4 cellular contexts compared by ENCODE assay signal in the genomic region with DNA sequence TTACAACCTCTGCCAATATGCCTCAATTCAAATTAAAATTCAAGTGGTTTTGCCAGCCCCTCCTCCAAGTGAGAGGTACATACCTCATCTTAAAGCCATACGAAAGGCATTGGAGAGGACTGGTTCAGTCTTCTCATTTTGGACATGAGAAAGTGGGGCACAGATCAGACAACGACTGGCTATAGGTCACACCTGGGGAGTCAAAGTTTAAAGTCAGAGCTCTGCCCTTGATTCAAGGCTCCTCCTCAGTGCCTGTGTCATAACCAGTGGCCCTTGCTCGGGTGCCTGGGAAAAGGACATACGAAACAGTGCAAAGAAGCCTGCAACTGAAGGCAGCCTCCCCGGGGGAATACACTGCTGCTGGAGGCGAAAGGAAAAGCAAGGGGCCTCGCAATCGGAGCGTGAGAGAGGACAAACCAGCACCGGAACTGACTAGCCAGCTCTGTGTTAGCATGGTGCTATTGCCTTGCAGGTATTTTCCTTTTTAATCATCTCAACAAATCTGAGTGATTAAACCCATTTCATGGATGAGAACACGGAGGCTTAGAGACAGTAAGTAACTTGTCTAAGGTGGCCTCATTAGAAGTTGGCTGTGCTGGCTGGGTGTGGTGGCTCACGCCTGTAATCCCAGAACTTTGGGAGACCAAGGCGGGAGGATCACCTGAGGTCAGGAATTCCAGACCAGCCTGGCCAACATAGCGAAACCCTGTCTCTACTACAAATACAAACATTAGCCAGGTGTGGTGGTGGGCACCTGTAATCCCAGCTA.
TF ChIP-seq lines count a peak whose summit lies in the region.

No MANE protein-coding gene starts in this region.

TF ChIP-seq in SK-N-SH, 30 proteins besides CTCF, POLR2A, EP300 and RAD21 (continued from another document):
- TF ChIP-seq CHD2 (IDR thresholded peaks at IDR 0.05; ENCODE audit: low read length, partially characterized antibody), result no peak
- TF ChIP-seq ELF1 (IDR thresholded peaks at IDR 0.05), result no peak
- no peak for TF ChIP-seq GABPA (IDR thresholded peaks at IDR 0.05; ENCODE audit: low read depth)
- TF ChIP-seq NRF1 (IDR thresholded peaks at IDR 0.05; ENCODE audit: low read depth, low read length), result no peak
- TF ChIP-seq RFX5 (IDR thresholded peaks at IDR 0.05; ENCODE audit: low read length), result no peak
TF ChIP-seq in SK-N-SH: peak in this region for 0.

TF ChIP-seq in SK-N-SH treated with all-trans-retinoic acid at 6 μM for 48 hours, 23 proteins besides CTCF, POLR2A, EP300 and RAD21 (continues in another document):
- TF ChIP-seq, protein P1, sequence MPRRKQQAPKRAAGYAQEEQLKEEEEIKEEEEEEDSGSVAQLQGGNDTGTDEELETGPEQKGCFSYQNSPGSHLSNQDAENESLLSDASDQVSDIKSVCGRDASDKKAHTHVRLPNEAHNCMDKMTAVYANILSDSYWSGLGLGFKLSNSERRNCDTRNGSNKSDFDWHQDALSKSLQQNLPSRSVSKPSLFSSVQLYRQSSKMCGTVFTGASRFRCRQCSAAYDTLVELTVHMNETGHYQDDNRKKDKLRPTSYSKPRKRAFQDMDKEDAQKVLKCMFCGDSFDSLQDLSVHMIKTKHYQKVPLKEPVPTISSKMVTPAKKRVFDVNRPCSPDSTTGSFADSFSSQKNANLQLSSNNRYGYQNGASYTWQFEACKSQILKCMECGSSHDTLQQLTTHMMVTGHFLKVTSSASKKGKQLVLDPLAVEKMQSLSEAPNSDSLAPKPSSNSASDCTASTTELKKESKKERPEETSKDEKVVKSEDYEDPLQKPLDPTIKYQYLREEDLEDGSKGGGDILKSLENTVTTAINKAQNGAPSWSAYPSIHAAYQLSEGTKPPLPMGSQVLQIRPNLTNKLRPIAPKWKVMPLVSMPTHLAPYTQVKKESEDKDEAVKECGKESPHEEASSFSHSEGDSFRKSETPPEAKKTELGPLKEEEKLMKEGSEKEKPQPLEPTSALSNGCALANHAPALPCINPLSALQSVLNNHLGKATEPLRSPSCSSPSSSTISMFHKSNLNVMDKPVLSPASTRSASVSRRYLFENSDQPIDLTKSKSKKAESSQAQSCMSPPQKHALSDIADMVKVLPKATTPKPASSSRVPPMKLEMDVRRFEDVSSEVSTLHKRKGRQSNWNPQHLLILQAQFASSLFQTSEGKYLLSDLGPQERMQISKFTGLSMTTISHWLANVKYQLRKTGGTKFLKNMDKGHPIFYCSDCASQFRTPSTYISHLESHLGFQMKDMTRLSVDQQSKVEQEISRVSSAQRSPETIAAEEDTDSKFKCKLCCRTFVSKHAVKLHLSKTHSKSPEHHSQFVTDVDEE (CRISPR knock-in tag; IDR thresholded peaks at IDR 0.05), result no peak
- TF ChIP-seq ESRRG (CRISPR knock-in tag; IDR thresholded peaks at IDR 0.05) (no peak), CSDC2 (CRISPR knock-in tag; IDR thresholded peaks at IDR 0.05) (no peak), OSR1 (CRISPR knock-in tag; IDR thresholded peaks at IDR 0.05) (no peak), ISL1 (CRISPR knock-in tag; IDR thresholded peaks at IDR 0.05) (no peak), BACH2 (CRISPR knock-in tag; IDR thresholded peaks at IDR 0.05; ENCODE audit: borderline replicate concordance) (no peak), GLIS3 (CRISPR knock-in tag; IDR thresholded peaks at IDR 0.05) (no peak), ZC3H10 (CRISPR knock-in tag; IDR thresholded peaks at IDR 0.05) (no peak), PPARA (CRISPR knock-in tag; IDR thresholded peaks at IDR 0.05; ENCODE audit: borderline replicate concordance) (no peak)
- TF ChIP-seq, protein P2, sequence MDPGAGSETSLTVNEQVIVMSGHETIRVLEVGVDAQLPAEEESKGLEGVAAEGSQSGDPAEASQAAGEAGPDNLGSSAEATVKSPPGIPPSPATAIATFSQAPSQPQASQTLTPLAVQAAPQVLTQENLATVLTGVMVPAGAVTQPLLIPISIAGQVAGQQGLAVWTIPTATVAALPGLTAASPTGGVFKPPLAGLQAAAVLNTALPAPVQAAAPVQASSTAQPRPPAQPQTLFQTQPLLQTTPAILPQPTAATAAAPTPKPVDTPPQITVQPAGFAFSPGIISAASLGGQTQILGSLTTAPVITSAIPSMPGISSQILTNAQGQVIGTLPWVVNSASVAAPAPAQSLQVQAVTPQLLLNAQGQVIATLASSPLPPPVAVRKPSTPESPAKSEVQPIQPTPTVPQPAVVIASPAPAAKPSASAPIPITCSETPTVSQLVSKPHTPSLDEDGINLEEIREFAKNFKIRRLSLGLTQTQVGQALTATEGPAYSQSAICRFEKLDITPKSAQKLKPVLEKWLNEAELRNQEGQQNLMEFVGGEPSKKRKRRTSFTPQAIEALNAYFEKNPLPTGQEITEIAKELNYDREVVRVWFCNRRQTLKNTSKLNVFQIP (CRISPR knock-in tag; IDR thresholded peaks at IDR 0.05; ENCODE audit: borderline replicate concordance, low read depth), result no peak
- TF ChIP-seq, protein P3, sequence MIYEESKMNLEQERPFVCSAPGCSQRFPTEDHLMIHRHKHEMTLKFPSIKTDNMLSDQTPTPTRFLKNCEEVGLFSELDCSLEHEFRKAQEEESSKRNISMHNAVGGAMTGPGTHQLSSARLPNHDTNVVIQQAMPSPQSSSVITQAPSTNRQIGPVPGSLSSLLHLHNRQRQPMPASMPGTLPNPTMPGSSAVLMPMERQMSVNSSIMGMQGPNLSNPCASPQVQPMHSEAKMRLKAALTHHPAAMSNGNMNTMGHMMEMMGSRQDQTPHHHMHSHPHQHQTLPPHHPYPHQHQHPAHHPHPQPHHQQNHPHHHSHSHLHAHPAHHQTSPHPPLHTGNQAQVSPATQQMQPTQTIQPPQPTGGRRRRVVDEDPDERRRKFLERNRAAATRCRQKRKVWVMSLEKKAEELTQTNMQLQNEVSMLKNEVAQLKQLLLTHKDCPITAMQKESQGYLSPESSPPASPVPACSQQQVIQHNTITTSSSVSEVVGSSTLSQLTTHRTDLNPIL (CRISPR knock-in tag; IDR thresholded peaks at IDR 0.05; ENCODE audit: low read depth), result no peak

TF ChIP-seq in HCT116, 20 proteins besides CTCF, POLR2A, EP300 and RAD21 (continued from another document):
- TF ChIP-seq, protein P4, sequence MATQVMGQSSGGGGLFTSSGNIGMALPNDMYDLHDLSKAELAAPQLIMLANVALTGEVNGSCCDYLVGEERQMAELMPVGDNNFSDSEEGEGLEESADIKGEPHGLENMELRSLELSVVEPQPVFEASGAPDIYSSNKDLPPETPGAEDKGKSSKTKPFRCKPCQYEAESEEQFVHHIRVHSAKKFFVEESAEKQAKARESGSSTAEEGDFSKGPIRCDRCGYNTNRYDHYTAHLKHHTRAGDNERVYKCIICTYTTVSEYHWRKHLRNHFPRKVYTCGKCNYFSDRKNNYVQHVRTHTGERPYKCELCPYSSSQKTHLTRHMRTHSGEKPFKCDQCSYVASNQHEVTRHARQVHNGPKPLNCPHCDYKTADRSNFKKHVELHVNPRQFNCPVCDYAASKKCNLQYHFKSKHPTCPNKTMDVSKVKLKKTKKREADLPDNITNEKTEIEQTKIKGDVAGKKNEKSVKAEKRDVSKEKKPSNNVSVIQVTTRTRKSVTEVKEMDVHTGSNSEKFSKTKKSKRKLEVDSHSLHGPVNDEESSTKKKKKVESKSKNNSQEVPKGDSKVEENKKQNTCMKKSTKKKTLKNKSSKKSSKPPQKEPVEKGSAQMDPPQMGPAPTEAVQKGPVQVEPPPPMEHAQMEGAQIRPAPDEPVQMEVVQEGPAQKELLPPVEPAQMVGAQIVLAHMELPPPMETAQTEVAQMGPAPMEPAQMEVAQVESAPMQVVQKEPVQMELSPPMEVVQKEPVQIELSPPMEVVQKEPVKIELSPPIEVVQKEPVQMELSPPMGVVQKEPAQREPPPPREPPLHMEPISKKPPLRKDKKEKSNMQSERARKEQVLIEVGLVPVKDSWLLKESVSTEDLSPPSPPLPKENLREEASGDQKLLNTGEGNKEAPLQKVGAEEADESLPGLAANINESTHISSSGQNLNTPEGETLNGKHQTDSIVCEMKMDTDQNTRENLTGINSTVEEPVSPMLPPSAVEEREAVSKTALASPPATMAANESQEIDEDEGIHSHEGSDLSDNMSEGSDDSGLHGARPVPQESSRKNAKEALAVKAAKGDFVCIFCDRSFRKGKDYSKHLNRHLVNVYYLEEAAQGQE (IDR thresholded peaks at IDR 0.05; ENCODE audit: low read depth), result no peak

TF ChIP-seq in WTC11, 78 proteins besides CTCF, POLR2A, EP300 and RAD21 (continued from another document):
- TF ChIP-seq NFATC4 (CRISPR knock-in tag; IDR thresholded peaks at IDR 0.05), result no peak
- TF ChIP-seq, protein P5, sequence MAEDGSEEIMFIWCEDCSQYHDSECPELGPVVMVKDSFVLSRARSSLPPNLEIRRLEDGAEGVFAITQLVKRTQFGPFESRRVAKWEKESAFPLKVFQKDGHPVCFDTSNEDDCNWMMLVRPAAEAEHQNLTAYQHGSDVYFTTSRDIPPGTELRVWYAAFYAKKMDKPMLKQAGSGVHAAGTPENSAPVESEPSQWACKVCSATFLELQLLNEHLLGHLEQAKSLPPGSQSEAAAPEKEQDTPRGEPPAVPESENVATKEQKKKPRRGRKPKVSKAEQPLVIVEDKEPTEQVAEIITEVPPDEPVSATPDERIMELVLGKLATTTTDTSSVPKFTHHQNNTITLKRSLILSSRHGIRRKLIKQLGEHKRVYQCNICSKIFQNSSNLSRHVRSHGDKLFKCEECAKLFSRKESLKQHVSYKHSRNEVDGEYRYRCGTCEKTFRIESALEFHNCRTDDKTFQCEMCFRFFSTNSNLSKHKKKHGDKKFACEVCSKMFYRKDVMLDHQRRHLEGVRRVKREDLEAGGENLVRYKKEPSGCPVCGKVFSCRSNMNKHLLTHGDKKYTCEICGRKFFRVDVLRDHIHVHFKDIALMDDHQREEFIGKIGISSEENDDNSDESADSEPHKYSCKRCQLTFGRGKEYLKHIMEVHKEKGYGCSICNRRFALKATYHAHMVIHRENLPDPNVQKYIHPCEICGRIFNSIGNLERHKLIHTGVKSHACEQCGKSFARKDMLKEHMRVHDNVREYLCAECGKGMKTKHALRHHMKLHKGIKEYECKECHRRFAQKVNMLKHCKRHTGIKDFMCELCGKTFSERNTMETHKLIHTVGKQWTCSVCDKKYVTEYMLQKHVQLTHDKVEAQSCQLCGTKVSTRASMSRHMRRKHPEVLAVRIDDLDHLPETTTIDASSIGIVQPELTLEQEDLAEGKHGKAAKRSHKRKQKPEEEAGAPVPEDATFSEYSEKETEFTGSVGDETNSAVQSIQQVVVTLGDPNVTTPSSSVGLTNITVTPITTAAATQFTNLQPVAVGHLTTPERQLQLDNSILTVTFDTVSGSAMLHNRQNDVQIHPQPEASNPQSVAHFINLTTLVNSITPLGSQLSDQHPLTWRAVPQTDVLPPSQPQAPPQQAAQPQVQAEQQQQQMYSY (CRISPR knock-in tag; IDR thresholded peaks at IDR 0.05), result no peak
- TF ChIP-seq, protein P6, sequence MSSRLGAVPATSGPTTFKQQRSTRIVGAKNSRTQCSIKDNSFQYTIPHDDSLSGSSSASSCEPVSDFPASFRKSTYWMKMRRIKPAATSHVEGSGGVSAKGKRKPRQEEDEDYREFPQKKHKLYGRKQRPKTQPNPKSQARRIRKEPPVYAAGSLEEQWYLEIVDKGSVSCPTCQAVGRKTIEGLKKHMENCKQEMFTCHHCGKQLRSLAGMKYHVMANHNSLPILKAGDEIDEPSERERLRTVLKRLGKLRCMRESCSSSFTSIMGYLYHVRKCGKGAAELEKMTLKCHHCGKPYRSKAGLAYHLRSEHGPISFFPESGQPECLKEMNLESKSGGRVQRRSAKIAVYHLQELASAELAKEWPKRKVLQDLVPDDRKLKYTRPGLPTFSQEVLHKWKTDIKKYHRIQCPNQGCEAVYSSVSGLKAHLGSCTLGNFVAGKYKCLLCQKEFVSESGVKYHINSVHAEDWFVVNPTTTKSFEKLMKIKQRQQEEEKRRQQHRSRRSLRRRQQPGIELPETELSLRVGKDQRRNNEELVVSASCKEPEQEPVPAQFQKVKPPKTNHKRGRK (CRISPR knock-in tag; IDR thresholded peaks at IDR 0.05; ENCODE audit: borderline replicate concordance), result no peak
- TF ChIP-seq MYBL2 (CRISPR knock-in tag; IDR thresholded peaks at IDR 0.05), result no peak
- TF ChIP-seq, protein P7, sequence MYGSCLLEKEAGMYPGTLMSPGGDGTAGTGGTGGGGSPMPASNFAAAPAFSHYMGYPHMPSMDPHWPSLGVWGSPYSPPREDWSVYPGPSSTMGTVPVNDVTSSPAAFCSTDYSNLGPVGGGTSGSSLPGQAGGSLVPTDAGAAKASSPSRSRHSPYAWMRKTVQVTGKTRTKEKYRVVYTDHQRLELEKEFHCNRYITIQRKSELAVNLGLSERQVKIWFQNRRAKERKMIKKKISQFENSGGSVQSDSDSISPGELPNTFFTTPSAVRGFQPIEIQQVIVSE (CRISPR knock-in tag; IDR thresholded peaks at IDR 0.05; ENCODE audit: borderline replicate concordance), result no peak
- no peak for TF ChIP-seq NR2C2 (CRISPR knock-in tag; IDR thresholded peaks at IDR 0.05)
- TF ChIP-seq CBFB (CRISPR knock-in tag; IDR thresholded peaks at IDR 0.05; ENCODE audit: low read depth), result no peak
- TF ChIP-seq GTF2I (CRISPR knock-in tag; conservative IDR thresholded peaks at IDR 0.05), result no peak
- no peak for TF ChIP-seq EMX1 (CRISPR knock-in tag; IDR thresholded peaks at IDR 0.05)
- TF ChIP-seq IRF2 (CRISPR knock-in tag; IDR thresholded peaks at IDR 0.05; ENCODE audit: borderline replicate concordance, low read depth), result no peak
- no peak for TF ChIP-seq ZNF317 (CRISPR knock-in tag; IDR thresholded peaks at IDR 0.05; ENCODE audit: borderline replicate concordance, low read depth)
- no peak for TF ChIP-seq ZNF232 (CRISPR knock-in tag; IDR thresholded peaks at IDR 0.05)
- TF ChIP-seq ZNF423 (CRISPR knock-in tag; IDR thresholded peaks at IDR 0.05), result no peak
- TF ChIP-seq MXD4 (CRISPR knock-in tag; IDR thresholded peaks at IDR 0.05; ENCODE audit: borderline replicate concordance), result no peak
